8 cellular contexts compared by ENCODE assay signal in genomic region chr13:33015791-33016323, GRCh38. TPM values are rescaled to one million over a fixed set of nuclear protein-coding genes. Genes with fewer than 3 reads are reported as not detected.
A peak's percentile ranks its signal among the peaks of the same experiment; 100 is the strongest.
DNase-seq lines count a peak whose midpoint lies in the region; ATAC-seq and TF ChIP-seq lines count a peak whose summit lies in the region.

No MANE protein-coding gene starts in this region.

- CTCF ChIA-PET in HEK293T (lab: Yijun Ruan, JAX), result no interaction called here

- peaks cover 19% of the 10 kb centered on the region for H3K4me1 Mint-ChIP-seq in mesothelial cell of epicardium

- H3K4me3 Mint-ChIP-seq in mesothelial cell of epicardium, result peak overlapping the region; percentile 53

- WGBS in body of pancreas, 2 donors, result 3 to 19% methylated on average over 11 to 46 of the region's 52 CpGs

- H3K27me3 Mint-ChIP-seq in mesothelial cell of epicardium (ENCODE audit: low read depth), result peaks cover 73% of the 10 kb centered on the region

- no peak for TF ChIP-seq POLR2A in body of pancreas (IDR thresholded peaks at IDR 0.05)

- H3K4me3 ChIP-seq in GM08714 (ENCODE audit: low read length) (peak overlapping the region; percentile 32; the same call in 1 of the 2 replicates), body of pancreas (no peak overlapping the region)

- intact Hi-C loops in body of pancreas (cut with DNase I), result no loop called here

- no peaks in the 10 kb centered on the region for H3K36me3 Mint-ChIP-seq in mesothelial cell of epicardium

- peaks cover 0 to 8% of the 10 kb centered on the region in 2 donors for H3K27me3 ChIP-seq in body of pancreas

- H3K27ac ChIP-seq in body of pancreas, result peak overlapping the region in 3 of 4 donors; percentile 31 to 51 (median 43)

- DNase-seq in HEK293T (ENCODE audit: extremely low spot score) (peak; percentile 25), body of pancreas (peak in 2 of 4 donors; percentile 18), mesothelial cell of epicardium (ENCODE audit: low spot score in 2 of 2, unreplicated experiment in 2 of 2) (peak in 1 of 2 experiments; percentile 51), C1 segment of cervical spinal cord (lab: John Stamatoyannopoulos, UW) (no peak), HUDEP-2 (lab: John Stamatoyannopoulos, UW; ENCODE audit: unreplicated experiment in 76 of 76) (no peak), GM19240 (ENCODE audit: insufficient read length, low spot score) (no peak)

- no peaks in the 10 kb centered on the region for H3K36me3 ChIP-seq in body of pancreas (replicated peaks in 1 of 2; ENCODE audit: insufficient read depth in 1 of 2, low read depth in 2 of 2)

- H3K9me3 Mint-ChIP-seq in mesothelial cell of epicardium, result peaks cover 3% of the 10 kb centered on the region

- ATAC-seq in body of pancreas (peak; percentile 31), HG02938 (IDR thresholded peaks at IDR 0.05; ENCODE audit: unreplicated experiment) (no peak)

- TF ChIP-seq CTCF in body of pancreas (IDR thresholded peaks at IDR 0.05) (no peak), mesothelial cell of epicardium (IDR thresholded peaks at IDR 0.05; ENCODE audit: unreplicated experiment) (no peak)

- POLR2A ChIA-PET in HEK293T (lab: Yijun Ruan, JAX), result no interaction called here

- H3K9me3 ChIP-seq in body of pancreas, result no peaks in the 10 kb centered on the region

- no peak overlapping the region for H3K27ac Mint-ChIP-seq in mesothelial cell of epicardium

- H3K4me1 ChIP-seq in body of pancreas, result peaks cover 12% of the 10 kb centered on the region

TF ChIP-seq in HEK293T, 16 proteins besides CTCF, POLR2A, EP300 and RAD21:
- TF ChIP-seq ELF4 (IDR thresholded peaks at IDR 0.05) (no peak), ARNT (IDR thresholded peaks at IDR 0.05) (no peak), CTBP1 (IDR thresholded peaks at IDR 0.05; ENCODE audit: borderline replicate concordance) (no peak), TARDBP (IDR thresholded peaks at IDR 0.05) (no peak), L3MBTL2 (conservative IDR thresholded peaks at IDR 0.05) (no peak), NFRKB (IDR thresholded peaks at IDR 0.05) (no peak), SP1 (IDR thresholded peaks at IDR 0.05) (no peak), SUZ12 (IDR thresholded peaks at IDR 0.05) (no peak), ZNF384 (IDR thresholded peaks at IDR 0.05) (no peak), FOXM1 (IDR thresholded peaks at IDR 0.05; ENCODE audit: borderline replicate concordance) (no peak), BHLHE40 (IDR thresholded peaks at IDR 0.05; ENCODE audit: borderline replicate concordance) (no peak), FOXK2 (IDR thresholded peaks at IDR 0.05) (no peak), HDGF (IDR thresholded peaks at IDR 0.05; ENCODE audit: borderline replicate concordance) (no peak), FOXA1 (IDR thresholded peaks at IDR 0.05) (no peak), LEF1 (IDR thresholded peaks at IDR 0.05; ENCODE audit: borderline replicate concordance) (no peak)
- TF ChIP-seq, protein P1, sequence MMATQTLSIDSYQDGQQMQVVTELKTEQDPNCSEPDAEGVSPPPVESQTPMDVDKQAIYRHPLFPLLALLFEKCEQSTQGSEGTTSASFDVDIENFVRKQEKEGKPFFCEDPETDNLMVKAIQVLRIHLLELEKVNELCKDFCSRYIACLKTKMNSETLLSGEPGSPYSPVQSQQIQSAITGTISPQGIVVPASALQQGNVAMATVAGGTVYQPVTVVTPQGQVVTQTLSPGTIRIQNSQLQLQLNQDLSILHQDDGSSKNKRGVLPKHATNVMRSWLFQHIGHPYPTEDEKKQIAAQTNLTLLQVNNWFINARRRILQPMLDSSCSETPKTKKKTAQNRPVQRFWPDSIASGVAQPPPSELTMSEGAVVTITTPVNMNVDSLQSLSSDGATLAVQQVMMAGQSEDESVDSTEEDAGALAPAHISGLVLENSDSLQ (IDR thresholded peaks at IDR 0.05), result no peak

RNA-seq across cellular contexts. Expression of gene KL, which starts 0.4 kb away (rescaled TPM):
- 1 to 10 TPM in 1 of 2 donors, under 1 TPM in 1; 0.52 to 1.3 TPM for total RNA-seq in body of pancreas
- total RNA-seq in mesothelial cell of epicardium, result 0.33 to 0.40 TPM (median 0.34 TPM) in 3 replicates
